Comparison of ENCODE assay signal across 14 cellular contexts in genomic region chr5:140785905-140786686, GRCh38. TPM values are rescaled to one million over a fixed set of nuclear protein-coding genes. Genes with fewer than 3 reads are reported as not detected.
DNase-seq lines count a peak whose midpoint lies in the region; ATAC-seq and TF ChIP-seq lines count a peak whose summit lies in the region.
"Had no signal": no experiment of that assay in that cellular context is flagged by ENCODE, and none has a peak within 500 bp of the region (broad histone marks: within the 10 kb centered on the region; RNA-seq: fewer than 3 reads in every experiment).

Gene PCDHA1 (plus strand): TSS chr5:140786140.

- no peak within 1 kb of the TSS for H3K27ac Mint-ChIP-seq in neural crest cell (ENCODE audit: unreplicated experiment)

- H3K36me3 Mint-ChIP-seq in neural crest cell (ENCODE audit: low read depth): peaks cover 22% of the 10 kb centered on the region

- no peaks in the 10 kb centered on the region for H3K27me3 Mint-ChIP-seq in neural crest cell (ENCODE audit: low read depth)

- DNase-seq in NCI-H2081 (lab: John Stamatoyannopoulos, UW): peak; percentile 16 to 41
- no peak for DNase-seq in NCI-H2081 treated with DMSO at 0.1 percent for 48 hours (lab: John Stamatoyannopoulos, UW)
- peak; percentile 72 for DNase-seq in NB4 (ENCODE audit: low read depth)
- DNase-seq in SK-N-MC (ENCODE audit: low read depth, low spot score): no peak
- no peak for DNase-seq in neural crest cell (ENCODE audit: low read depth, low spot score)
- DNase-seq in dedifferentiated amniotic fluid mesenchymal stem cell (ENCODE audit: extremely low spot score): no peak
- no peak for DNase-seq in UCSD-AML1 (lab: John Stamatoyannopoulos, UW; ENCODE audit: unreplicated experiment)
- DNase-seq: ACHN; activated CD8-positive, alpha-beta memory T cell treated with anti-CD3 and anti-CD28 coated beads, Interleukin-2, amount 50 U/mL, for 4 hours; GM23248 had no signal

- H3K9me3 ChIP-seq in SK-N-MC (ENCODE audit: low read depth, low read length): no peaks in the 10 kb centered on the region; the same call in 1 of the 2 replicates

- no peak for ATAC-seq in HG02763 (IDR thresholded peaks at IDR 0.05; ENCODE audit: unreplicated experiment)

- H3K9ac ChIP-seq in SK-N-MC (ENCODE audit: insufficient read length): no peak within 1 kb of the TSS
- H3K9ac ChIP-seq: GM23248 had no signal

- TF ChIP-seq CTCF in NB4 (IDR thresholded peaks at IDR 0.05; ENCODE audit: low read depth, low read length) (peak; percentile 31), neural crest cell (conservative IDR thresholded peaks at IDR 0.05) (peak; percentile 31)

- H3K4me3 Mint-ChIP-seq in neural crest cell: no peak within 1 kb of the TSS

- no peaks in the 10 kb centered on the region for H3K36me3 ChIP-seq in SK-N-MC (ENCODE audit: insufficient read depth, low read length)

- H3K9me3 Mint-ChIP-seq in neural crest cell: peaks cover 21% of the 10 kb centered on the region

- no peak within 1 kb of the TSS for H3K27ac ChIP-seq in SK-N-MC
- H3K27ac ChIP-seq: GM23248 had no signal

- TF ChIP-seq POLR2A in NB4 (IDR thresholded peaks at IDR 0.05; ENCODE audit: extremely low read depth, insufficient read length): no peak

- H3K4me1 Mint-ChIP-seq in neural crest cell: no peaks in the 10 kb centered on the region

- H3K4me3 ChIP-seq in NB4 (ENCODE audit: low read depth, low read length): no peak within 1 kb of the TSS
- H3K4me3 ChIP-seq in SK-N-MC: 0 out of 2 replicates have a peak within 1 kb of the TSS, but pooled peaks have one; percentile 13
- H3K4me3 ChIP-seq: GM23248 had no signal

RNA-seq across cellular contexts. Expression of gene PCDHA1, which starts in this region (rescaled TPM):
- total RNA-seq in neural crest cell: 0.07 TPM in 1 of 2 replicates, not detected in the other
- total RNA-seq: astrocyte; GM23248; subcutaneous adipose tissue; T-helper 1 cell treated with Interleukin-12 subunit alpha and Interleukin-12 subunit beta and Interleukin-4 antibody, amounts not matched to agents 30 ng/mL and 1 ng/mL, for 36 hours had no signal

Comparison
In these comparisons a context has a peak if more than half of its experiments do, and no peak if none do; other contexts are left out.
1. DNase-seq: peak in NCI-H2081 (2 of 2) and NB4 (single experiment); none in NCI-H2081 treated with DMSO at 0.1 percent for 48 hours (single experiment), SK-N-MC (single experiment), neural crest cell (single experiment), dedifferentiated amniotic fluid mesenchymal stem cell (single experiment) and UCSD-AML1 (single experiment).